Comparison of ENCODE assay signal across 29 cellular contexts in genomic region chr4:79030973-79031372, GRCh38.
"Had no signal": no experiment of that assay in that cellular context is flagged by ENCODE, and none has a peak within 500 bp of the region (broad histone marks: within the 10 kb centered on the region; RNA-seq: fewer than 3 reads in every experiment).

No MANE protein-coding gene starts in this region.

- H3K4me2 ChIP-seq: neural progenitor cell, smooth muscle cell had no signal

- DNase-seq: natural killer cell; occipital lobe; ovary; posterior cingulate gyrus; psoas muscle; right cardiac atrium; right lobe of liver; sigmoid colon; spleen; stimulated activated CD4-positive, alpha-beta T cell treated with anti-CD3 and anti-CD28 coated beads, Interleukin-12 subunit alpha, Interleukin-12 subunit beta, amount 100 ng/mL, for 4 hours; stimulated activated CD4-positive, alpha-beta T cell treated with anti-CD3 and anti-CD28 coated beads, Interleukin-1b, Interleukin-23, amount 100 ng/mL, for 48 hours; stimulated activated CD4-positive, alpha-beta T cell treated with anti-CD3 and anti-CD28 coated beads, Interleukin-4, amount 100 ng/mL, for 1 hour; stimulated activated CD4-positive, alpha-beta T cell treated with anti-CD3 and anti-CD28 coated beads, Interleukin-4, amount 100 ng/mL, for 4 hours; stimulated activated CD8-positive, alpha-beta memory T cell treated with anti-CD3 and anti-CD28 coated beads, Interleukin-4, amount 100 ng/mL, for 48 hours; stimulated activated naive CD4-positive, alpha-beta T cell; stimulated activated naive CD8-positive, alpha-beta T cell treated with anti-CD3 and anti-CD28 coated beads, Interleukin-15, amount 100 ng/mL, for 72 hours; stimulated activated naive CD8-positive, alpha-beta T cell treated with anti-CD3 and anti-CD28 coated beads, Interleukin-15, Interleukin-2, amounts not matched to agents 100 U/mL and 50 U/mL, for 24 hours; substantia nigra; testis; tibial artery; transverse colon; upper lobe of right lung; uterus had no signal

- H3K4me1 ChIP-seq: neural progenitor cell, parathyroid adenoma, psoas muscle, right lobe of liver, sigmoid colon, spleen, suprapubic skin, testis, transverse colon, upper lobe of right lung, uterus had no signal

- H3K27me3 ChIP-seq: neural progenitor cell, ovary, right lobe of liver, sigmoid colon, spleen, suprapubic skin, testis, tibial artery, transverse colon, upper lobe of right lung, uterus had no signal

- H3K79me2 ChIP-seq: parathyroid adenoma had no signal

- H3K9ac ChIP-seq: neural progenitor cell, parathyroid adenoma had no signal

- H2AFZ ChIP-seq: neural progenitor cell, parathyroid adenoma had no signal

- H3K36me3 ChIP-seq: neural progenitor cell, ovary, right lobe of liver, sigmoid colon, spleen, suprapubic skin, tibial artery, transverse colon, upper lobe of right lung, uterus had no signal

- H3K4me3 ChIP-seq: neural progenitor cell, ovary, psoas muscle, right lobe of liver, sigmoid colon, skin epidermis, smooth muscle cell, spleen, suprapubic skin, testis, tibial artery, transverse colon, upper lobe of right lung, uterus had no signal

- H3K27ac ChIP-seq: neural progenitor cell, ovary, parathyroid adenoma, psoas muscle, right lobe of liver, sigmoid colon, skin epidermis, spleen, suprapubic skin, testis, tibial artery, transverse colon, upper lobe of right lung, uterus had no signal

- H3K9me3 ChIP-seq: ovary, psoas muscle, right lobe of liver, sigmoid colon, spleen, suprapubic skin, testis, tibial artery, transverse colon, upper lobe of right lung, uterus had no signal

- ATAC-seq: natural killer cell; psoas muscle; right cardiac atrium; right lobe of liver; stimulated activated memory B cell treated with anti-CD40 and anti-IgM and Interleukin-4, amounts not matched to agents 10 μg/mL and 1 μg/mL and 100 μg/mL, for 72 hours; stimulated activated naive CD8-positive, alpha-beta T cell treated with anti-CD3 and anti-CD28 coated beads, Interleukin-15, amount 100 ng/mL, for 72 hours; stimulated activated naive CD8-positive, alpha-beta T cell treated with anti-CD3 and anti-CD28 coated beads, Interleukin-15, Interleukin-2, amounts not matched to agents 100 U/mL and 50 U/mL, for 24 hours; upper lobe of right lung had no signal
